Comparison of ENCODE assay signal across 17 cellular contexts in genomic region chr14:50794063-50794645, GRCh38. TPM values are rescaled to one million over a fixed set of nuclear protein-coding genes. Genes with fewer than 3 reads are reported as not detected.
DNase-seq lines count a peak whose midpoint lies in the region; ATAC-seq, FAIRE-seq and TF ChIP-seq lines count a peak whose summit lies in the region.
"Had no signal": no experiment of that assay in that cellular context is flagged by ENCODE, and none has a peak within 500 bp of the region (broad histone marks: within the 10 kb centered on the region; RNA-seq: fewer than 3 reads in every experiment).

No MANE protein-coding gene starts in this region.

- no peak overlapping the region for H3K9ac ChIP-seq in Loucy (ENCODE audit: low read depth, low read length, poor library complexity, severe bottlenecking)
- H3K9ac ChIP-seq in skeletal muscle tissue (ENCODE audit: low read depth in 1 of 3, low read length in 3 of 3): no peak overlapping the region

- H3K4me3 ChIP-seq in Loucy (ENCODE audit: low read length, poor library complexity, severe bottlenecking): no peak overlapping the region
- peak overlapping the region in 2 of 3 donors; percentile 1 to 11 for H3K4me3 ChIP-seq in skeletal muscle tissue (ENCODE audit: low read length in 3 of 3)
- no peak overlapping the region for H3K4me3 ChIP-seq in hepatocyte
- H3K4me3 ChIP-seq: skin epidermis had no signal

- peaks cover 0 to 4% of the 10 kb centered on the region in 2 donors for H3K36me3 Mint-ChIP-seq in activated T-cell treated with anti-CD3 and anti-CD28 coated beads, Interleukin-2, amount 50 U/mL, for 72 hours (ENCODE audit: insufficient read depth in 2 of 2)

- H3K9me3 ChIP-seq in Loucy (ENCODE audit: insufficient read depth, low read depth, low read length) (no peaks in the 10 kb centered on the region), skeletal muscle tissue (ENCODE audit: control insufficient read depth in 3 of 3, low read length in 3 of 3) (no peaks in the 10 kb centered on the region), hepatocyte (ENCODE audit: low read depth) (no peaks in the 10 kb centered on the region)

- H3K27me3 Mint-ChIP-seq in activated T-cell treated with anti-CD3 and anti-CD28 coated beads, Interleukin-2, amount 50 U/mL, for 72 hours (ENCODE audit: low read depth): no peaks in the 10 kb centered on the region
- H3K27me3 Mint-ChIP-seq: activated CD4-positive, alpha-beta memory T cell treated with anti-CD3 and anti-CD28 coated beads for 36 hours had no signal

- H2AFZ ChIP-seq in Loucy (ENCODE audit: low read length) (no peak overlapping the region), hepatocyte (no peak overlapping the region)

- H3K9me2 ChIP-seq in Loucy (replicated peaks; ENCODE audit: low read depth, low read length) (no peaks in the 10 kb centered on the region), hepatocyte (replicated peaks; ENCODE audit: insufficient read depth) (no peaks in the 10 kb centered on the region)

- DNase-seq in activated T-cell treated with anti-CD3 and anti-CD28 coated beads, Interleukin-2, amount 50 U/mL, for 72 hours: no peak
- DNase-seq in activated T-cell treated with anti-CD3 and anti-CD28 coated beads for 4 hours: no peak
- peak; percentile 35 for DNase-seq in cerebellum (ENCODE audit: low spot score)
- DNase-seq in hepatocyte (ENCODE audit: low spot score): no peak
- DNase-seq in NCI-H1048 (lab: John Stamatoyannopoulos, UW): no peak
- DNase-seq in GM19239 (ENCODE audit: insufficient read length, low spot score): no peak
- DNase-seq: ACHN; activated CD4-positive, alpha-beta memory T cell treated with anti-CD3 and anti-CD28 coated beads for 36 hours; Calu3; mesenchymal stem cell; NCI-H1092; occipital lobe; stimulated activated naive CD4-positive, alpha-beta T cell treated with Interleukin-2 at 50 U/mL for 16 hours had no signal

- no peak for TF ChIP-seq CTCF in Loucy (conservative IDR thresholded peaks at IDR 0.05; ENCODE audit: low read length)
- no peak for TF ChIP-seq CTCF in hepatocyte (IDR thresholded peaks at IDR 0.05; ENCODE audit: poor library complexity)

- H3K4me3 Mint-ChIP-seq in activated T-cell treated with anti-CD3 and anti-CD28 coated beads, Interleukin-2, amount 50 U/mL, for 72 hours: no peak overlapping the region
- H3K4me3 Mint-ChIP-seq: activated CD4-positive, alpha-beta memory T cell treated with anti-CD3 and anti-CD28 coated beads for 36 hours had no signal

- H3K4me1 Mint-ChIP-seq in activated T-cell treated with anti-CD3 and anti-CD28 coated beads, Interleukin-2, amount 50 U/mL, for 72 hours (ENCODE audit: low read depth): peaks cover 84% of the 10 kb centered on the region

- H3K9me3 Mint-ChIP-seq in activated T-cell treated with anti-CD3 and anti-CD28 coated beads, Interleukin-2, amount 50 U/mL, for 72 hours: no peaks in the 10 kb centered on the region
- H3K9me3 Mint-ChIP-seq: activated CD4-positive, alpha-beta memory T cell treated with anti-CD3 and anti-CD28 coated beads for 36 hours had no signal

- no peak for ATAC-seq in activated T-cell treated with anti-CD3 and anti-CD28 coated beads, Interleukin-2, amount 50 U/mL, for 72 hours (replicated peaks in 1 of 2)

- H4K20me1 ChIP-seq in Loucy (ENCODE audit: insufficient read depth, low read length, poor library complexity, severe bottlenecking) (peaks cover 9% of the 10 kb centered on the region), hepatocyte (ENCODE audit: insufficient read depth, poor library complexity, severe bottlenecking) (no peaks in the 10 kb centered on the region)

- H3K36me3 ChIP-seq in Loucy (ENCODE audit: insufficient read depth, low read length) (peaks cover 44% of the 10 kb centered on the region; the same call in 1 of the 2 replicates), skeletal muscle tissue (ENCODE audit: control insufficient read depth in 3 of 3, insufficient read depth in 3 of 3, low read length in 3 of 3) (peaks cover 0 to 8% (median 2%) of the 10 kb centered on the region in 3 donors), hepatocyte (replicated peaks; ENCODE audit: insufficient read depth, low read depth) (no peaks in the 10 kb centered on the region)

- H3K27ac ChIP-seq in skeletal muscle tissue (ENCODE audit: low read depth, low read length) (peak overlapping the region; percentile 45), hepatocyte (no peak overlapping the region)
- H3K27ac ChIP-seq: skin epidermis had no signal

- H3F3A ChIP-seq in Loucy (ENCODE audit: low read depth): no peaks in the 10 kb centered on the region

- H3K27me3 ChIP-seq in Loucy (ENCODE audit: insufficient read depth, low read length, poor library complexity, severe bottlenecking): no peaks in the 10 kb centered on the region
- H3K27me3 ChIP-seq in skeletal muscle tissue (ENCODE audit: control insufficient read depth in 3 of 3, insufficient read depth in 3 of 3, low read length in 3 of 3): no peaks in the 10 kb centered on the region
- no peaks in the 10 kb centered on the region for H3K27me3 ChIP-seq in hepatocyte

- H3K4me2 ChIP-seq in Loucy (ENCODE audit: low read depth, low read length, poor library complexity, severe bottlenecking) (peak overlapping the region; percentile 23), hepatocyte (no peak overlapping the region)

- 44% methylated on average over 8 of the region's 8 CpGs for WGBS in hepatocyte (ENCODE audit: low lambda C conversion rate, missing lambda C conversion rate)

- H3K79me2 ChIP-seq in Loucy (ENCODE audit: insufficient read depth, low read length) (peaks cover 54% of the 10 kb centered on the region), hepatocyte (no peaks in the 10 kb centered on the region)

- FAIRE-seq in GM19239 (lab: Jason Lieb, UNC): no peak
- FAIRE-seq: astrocyte had no signal

- H3K27ac Mint-ChIP-seq in activated T-cell treated with anti-CD3 and anti-CD28 coated beads, Interleukin-2, amount 50 U/mL, for 72 hours: peak overlapping the region; percentile 80
- H3K27ac Mint-ChIP-seq: activated CD4-positive, alpha-beta memory T cell treated with anti-CD3 and anti-CD28 coated beads for 36 hours had no signal

- H3K4me1 ChIP-seq in Loucy (ENCODE audit: insufficient read depth, low read length, poor library complexity, severe bottlenecking): peaks cover 52% of the 10 kb centered on the region
- H3K4me1 ChIP-seq in skeletal muscle tissue (ENCODE audit: control insufficient read depth in 3 of 3, insufficient read depth in 3 of 3, low read length in 3 of 3): peaks cover 10 to 32% (median 23%) of the 10 kb centered on the region in 3 donors
- H3K4me1 ChIP-seq in hepatocyte (ENCODE audit: insufficient read depth): peaks cover 8% of the 10 kb centered on the region

RNA-seq across cellular contexts. Expression of gene NIN, which starts 36.8 kb away (rescaled TPM):
- total RNA-seq in activated T-cell treated with anti-CD3 and anti-CD28 coated beads, Interleukin-2, amount 50 U/mL, for 72 hours: 10 to 100 TPM; 46.1 to 60.0 TPM
- 58.8 TPM for total RNA-seq in cerebellum
- total RNA-seq in skeletal muscle tissue: 24.0 TPM
- total RNA-seq in hepatocyte: 9.9 and 11.6 TPM in 2 replicates
- polyA plus RNA-seq in hepatocyte: 4.2 and 7.3 TPM in 2 replicates

Comparison
In these comparisons a context has a peak if more than half of its experiments do, and no peak if none do; other contexts are left out.
1. H3K4me3 ChIP-seq: peak in skeletal muscle tissue (2 of 3); none in Loucy (single experiment) and hepatocyte (single experiment).